Comparison of ENCODE assay signal across 14 cellular contexts in genomic region chr12:122852336-122853275, GRCh38. TPM values are rescaled to one million over a fixed set of nuclear protein-coding genes. Genes with fewer than 3 reads are reported as not detected.
DNase-seq lines count a peak whose midpoint lies in the region; ATAC-seq and TF ChIP-seq lines count a peak whose summit lies in the region.
"Had no signal": no experiment of that assay in that cellular context is flagged by ENCODE, and none has a peak within 500 bp of the region (broad histone marks: within the 10 kb centered on the region; RNA-seq: fewer than 3 reads in every experiment).

No MANE protein-coding gene starts in this region.

- no peaks in the 10 kb centered on the region for H3K9me3 ChIP-seq in BE2C

- H3K4me1 ChIP-seq in BE2C = peaks cover 4% of the 10 kb centered on the region; the same call in 1 of the 2 replicates

- H3K27me3 ChIP-seq in BE2C = no peaks in the 10 kb centered on the region

- H3K4me1 Mint-ChIP-seq in brain = peaks cover 10% of the 10 kb centered on the region

- H3K27ac Mint-ChIP-seq in brain = peak overlapping the region; percentile 48 to 91 (median 76)
- H3K27ac Mint-ChIP-seq in activated naive CD4-positive, alpha-beta T cell treated with anti-CD3 and anti-CD28 coated beads, Interleukin-2, amount 50 U/mL, for 72 hours = peak overlapping the region in 1 of 2 donors; percentile 5

- no peaks in the 10 kb centered on the region for H3K36me3 ChIP-seq in BE2C

- H3K4me3 ChIP-seq in BE2C (ENCODE audit: low read depth, low read length) = no peak overlapping the region

- no peaks in the 10 kb centered on the region for H3K9me3 Mint-ChIP-seq in brain
- H3K9me3 Mint-ChIP-seq in activated naive CD4-positive, alpha-beta T cell treated with anti-CD3 and anti-CD28 coated beads, Interleukin-2, amount 50 U/mL, for 72 hours = no peaks in the 10 kb centered on the region
- H3K9me3 Mint-ChIP-seq: activated T-cell treated with anti-CD3 and anti-CD28 coated beads, Interleukin-2, amount 50 U/mL, for 4 hours had no signal

- H3K4me3 Mint-ChIP-seq in brain = peak overlapping the region in 2 of 5 experiments; percentile 33 to 38
- H3K4me3 Mint-ChIP-seq: activated T-cell treated with anti-CD3 and anti-CD28 coated beads, Interleukin-2, amount 50 U/mL, for 4 hours had no signal

- no peak for TF ChIP-seq CTCF in BE2C (IDR thresholded peaks at IDR 0.05; ENCODE audit: low read depth, low read length)
- TF ChIP-seq CTCF in brain (conservative IDR thresholded peaks at IDR 0.05) = no peak
- no peak for TF ChIP-seq CTCF in GM13976 (IDR thresholded peaks at IDR 0.05; ENCODE audit: borderline replicate concordance, control extremely low read depth, extremely low read depth, insufficient read depth, missing control alignments)

- DNase-seq in BE2C (peak; percentile 49), left cardiac atrium (no peak), sciatic nerve (ENCODE audit: low spot score) (no peak), GM13976 (ENCODE audit: low spot score) (no peak), SW 1271 (lab: John Stamatoyannopoulos, UW) (no peak)
- no peak for DNase-seq in activated naive CD4-positive, alpha-beta T cell treated with anti-CD3 and anti-CD28 coated beads, Interleukin-2, amount 50 U/mL, for 72 hours (ENCODE audit: low spot score in 2 of 2)
- DNase-seq: activated T-cell treated with anti-CD3 and anti-CD28 coated beads, Interleukin-2, amount 50 U/mL, for 4 hours; AML-193; effector CD4-positive, alpha-beta T cell; Kasumi-1; NCI-H526; T1000 had no signal

- intact Hi-C loops in left cardiac atrium (cut with DNase I) (loop anchor here in 1 of 2 donors (10.0 kb wide), 1 partner anchor 58 kb away; no protein-coding TSS in a partner anchor), sciatic nerve (cut with DNase I) (no loop called here)

- ATAC-seq in left cardiac atrium = peak; percentile 48 to 51
- peak; percentile 38 for ATAC-seq in sciatic nerve
- no peak for ATAC-seq in activated naive CD4-positive, alpha-beta T cell treated with anti-CD3 and anti-CD28 coated beads, Interleukin-2, amount 50 U/mL, for 72 hours
- ATAC-seq in GM19324 (IDR thresholded peaks at IDR 0.05; ENCODE audit: low FRiP score, unreplicated experiment) = no peak
- ATAC-seq: activated T-cell treated with anti-CD3 and anti-CD28 coated beads, Interleukin-2, amount 50 U/mL, for 4 hours had no signal

- no peaks in the 10 kb centered on the region for H3K27me3 Mint-ChIP-seq in brain

- in situ Hi-C loops in GM13976 (cut with MboI; ENCODE audit: low sequenced_read_pairs, unreplicated experiment) = loop anchor here (25.0 kb wide), 1 partner anchor 385 kb away; the partner anchor contains the start of genes MPHOSPH9 and MTRFR

- peaks cover 12% of the 10 kb centered on the region for H3K36me3 Mint-ChIP-seq in brain
- no peaks in the 10 kb centered on the region for H3K36me3 Mint-ChIP-seq in activated naive CD4-positive, alpha-beta T cell treated with anti-CD3 and anti-CD28 coated beads, Interleukin-2, amount 50 U/mL, for 72 hours

RNA-seq across cellular contexts. Expression of gene HIP1R, which starts 17.3 kb away (rescaled TPM):
- polyA plus RNA-seq in BE2C (2012; ENCODE audit: insufficient read depth, insufficient read length, low read depth) = 0.85 TPM
- polyA plus RNA-seq in brain (ENCODE audit: insufficient read depth, low read depth, low replicate concordance) = 66.9 TPM
- total RNA-seq in left cardiac atrium (10 to 100 TPM; 24.9 to 38.9 TPM), sciatic nerve (14.3 TPM)
- total RNA-seq in activated naive CD4-positive, alpha-beta T cell treated with anti-CD3 and anti-CD28 coated beads, Interleukin-2, amount 50 U/mL, for 72 hours = 10 to 100 TPM; 16.7 to 48.9 TPM

RNA-seq across cellular contexts. Expression of gene VPS37B, which starts 43.3 kb away (rescaled TPM):
- 34.9 TPM for polyA plus RNA-seq in BE2C (2012; ENCODE audit: insufficient read depth, insufficient read length, low read depth)
- 17.2 TPM for polyA plus RNA-seq in brain (ENCODE audit: insufficient read depth, low read depth, low replicate concordance)
- 10 to 100 TPM; 20.5 to 22.7 TPM for total RNA-seq in left cardiac atrium
- 24.8 TPM for total RNA-seq in sciatic nerve
- total RNA-seq in activated naive CD4-positive, alpha-beta T cell treated with anti-CD3 and anti-CD28 coated beads, Interleukin-2, amount 50 U/mL, for 72 hours = 10 to 100 TPM; 10.1 to 11.1 TPM

Comparison
In these comparisons a context has a peak if more than half of its experiments do, and no peak if none do; other contexts are left out.
1. ATAC-seq: peak in left cardiac atrium (2 of 2) and sciatic nerve (single experiment); none in activated naive CD4-positive, alpha-beta T cell treated with anti-CD3 and anti-CD28 coated beads, Interleukin-2, amount 50 U/mL, for 72 hours (0 of 2) and GM19324 (single experiment).